Comparison of ENCODE assay signal across 28 cellular contexts in the genomic region with DNA sequence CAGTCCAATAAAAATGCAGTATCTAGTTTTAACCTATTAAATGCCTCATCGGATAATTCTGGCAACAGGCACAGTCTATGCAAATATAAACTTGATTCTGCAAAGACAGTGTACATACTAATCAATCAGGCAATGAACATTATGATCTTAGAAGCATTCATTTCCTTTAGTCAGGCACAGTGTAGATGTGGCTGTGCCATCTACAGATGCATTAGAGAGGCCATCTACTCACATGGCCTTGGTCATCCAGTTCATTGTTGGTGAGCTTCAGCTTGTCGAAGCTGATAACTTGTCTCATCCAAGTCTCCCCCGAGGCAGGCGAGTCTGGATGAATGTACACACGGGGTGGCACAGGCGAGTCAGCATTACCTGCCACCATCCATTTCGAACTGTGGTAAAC. TPM values are rescaled to one million over a fixed set of nuclear protein-coding genes. Genes with fewer than 3 reads are reported as not detected.
"Had no signal": no experiment of that assay in that cellular context is flagged by ENCODE, and none has a peak within 500 bp of the region (broad histone marks: within the 10 kb centered on the region; RNA-seq: fewer than 3 reads in every experiment).

No MANE protein-coding gene starts in this region.

- ATAC-seq: activated CD8-positive, alpha-beta T cell treated with anti-CD3 and anti-CD28 coated beads, Interleukin-2, amount 10 ng/mL, durations not matched to agents 7 days and 5 days; activated naive CD8-positive, alpha-beta T cell treated with anti-CD3 and anti-CD28 coated beads, Interleukin-2, amount 50 U/mL, for 24 hours; effector memory CD8-positive, alpha-beta T cell; gastroesophageal sphincter; T-cell had no signal

- H3K4me3 Mint-ChIP-seq: activated CD8-positive, alpha-beta T cell treated with anti-CD3 and anti-CD28 coated beads, Interleukin-2, amount 10 ng/mL, durations not matched to agents 7 days and 5 days; activated naive CD8-positive, alpha-beta T cell treated with anti-CD3 and anti-CD28 coated beads, Interleukin-2, amount 50 U/mL, for 24 hours; activated T-helper 1 cell treated with anti-CD3 and anti-CD28 coated beads, Interleukin-12 subunit alpha, Interleukin-12 subunit beta, Interleukin-2, Interleukin-4 antibody, amounts not matched to agents 30 ng/mL and 10 ng/mL and 1 ng/mL, durations not matched to agents 14 hours and 24 hours and 36 hours; central memory CD8-positive, alpha-beta T cell; effector memory CD8-positive, alpha-beta T cell; T-cell had no signal

- H3K4me3 ChIP-seq: esophagus muscularis mucosa, gastroesophageal sphincter, spleen had no signal

- H3K36me3 ChIP-seq: breast epithelium, gastroesophageal sphincter, spleen had no signal

- H3K9me3 ChIP-seq: breast epithelium, esophagus muscularis mucosa, gastroesophageal sphincter, spleen had no signal

- H3K9me3 Mint-ChIP-seq: activated naive CD8-positive, alpha-beta T cell treated with anti-CD3 and anti-CD28 coated beads, Interleukin-2, amount 50 U/mL, for 24 hours; activated T-helper 1 cell treated with anti-CD3 and anti-CD28 coated beads, Interleukin-12 subunit alpha, Interleukin-12 subunit beta, Interleukin-2, Interleukin-4 antibody, amounts not matched to agents 30 ng/mL and 10 ng/mL and 1 ng/mL, durations not matched to agents 14 hours and 24 hours and 36 hours; central memory CD8-positive, alpha-beta T cell; effector memory CD8-positive, alpha-beta T cell; T-cell had no signal

- H3K4me1 Mint-ChIP-seq: activated naive CD8-positive, alpha-beta T cell treated with anti-CD3 and anti-CD28 coated beads, Interleukin-2, amount 50 U/mL, for 24 hours; central memory CD8-positive, alpha-beta T cell; naive B cell; T-cell had no signal

- DNase-seq: activated CD4-positive, alpha-beta T cell treated with anti-CD3 and anti-CD28 coated beads for 1 hour; activated CD4-positive, alpha-beta T cell treated with anti-CD3 and anti-CD28 coated beads, Interleukin-2, amount 50 U/mL, for 1 hour; activated CD8-positive, alpha-beta T cell treated with anti-CD3 and anti-CD28 coated beads, Interleukin-2, amount 10 ng/mL, durations not matched to agents 7 days and 5 days; activated gamma-delta T cell; activated naive CD4-positive, alpha-beta T cell treated with anti-CD3 and anti-CD28 coated beads, Interleukin-2, amount 50 U/mL, for 16 hours; activated naive CD8-positive, alpha-beta T cell treated with anti-CD3 and anti-CD28 coated beads, Interleukin-2, amount 50 U/mL, for 24 hours; anterior cingulate cortex; dorsolateral prefrontal cortex; effector memory CD8-positive, alpha-beta T cell; head of caudate nucleus; hypothalamus; naive B cell; nucleus accumbens; posterior cingulate gyrus; spleen; stimulated activated CD4-positive, alpha-beta T cell treated with anti-CD3 and anti-CD28 coated beads, Interleukin-4, amount 100 ng/mL, for 1 hour; stimulated activated naive CD4-positive, alpha-beta T cell; T-cell; WERI-Rb-1 had no signal

- FAIRE-seq: colon, islet of Langerhans, TTC549 had no signal

- H3K36me3 Mint-ChIP-seq: naive B cell, T-cell had no signal

- H3K4me1 ChIP-seq: breast epithelium, gastroesophageal sphincter, spleen had no signal

- H3K27ac Mint-ChIP-seq: activated CD8-positive, alpha-beta T cell treated with anti-CD3 and anti-CD28 coated beads, Interleukin-2, amount 10 ng/mL, durations not matched to agents 7 days and 5 days; activated naive CD8-positive, alpha-beta T cell treated with anti-CD3 and anti-CD28 coated beads, Interleukin-2, amount 50 U/mL, for 24 hours; activated T-helper 1 cell treated with anti-CD3 and anti-CD28 coated beads, Interleukin-12 subunit alpha, Interleukin-12 subunit beta, Interleukin-2, Interleukin-4 antibody, amounts not matched to agents 30 ng/mL and 10 ng/mL and 1 ng/mL, durations not matched to agents 14 hours and 24 hours and 36 hours; effector memory CD8-positive, alpha-beta T cell; naive B cell; T-cell had no signal

- H3K27ac ChIP-seq: esophagus muscularis mucosa, gastroesophageal sphincter, spleen, WERI-Rb-1 had no signal

- H3K27me3 Mint-ChIP-seq: effector memory CD8-positive, alpha-beta T cell had no signal

RNA-seq across cellular contexts. Expression of gene TBX18, which starts 7.9 kb away (rescaled TPM):
- total RNA-seq: activated CD8-positive, alpha-beta T cell treated with anti-CD3 and anti-CD28 coated beads, Interleukin-2, amount 10 ng/mL, durations not matched to agents 7 days and 5 days; activated T-helper 1 cell treated with anti-CD3 and anti-CD28 coated beads, Interleukin-12 subunit alpha, Interleukin-12 subunit beta, Interleukin-2, Interleukin-4 antibody, amounts not matched to agents 30 ng/mL and 10 ng/mL and 1 ng/mL, durations not matched to agents 14 hours and 24 hours and 36 hours; T-cell had no signal
- polyA plus RNA-seq: neural cell had no signal
